ENCODE assay signal across 13 cellular contexts in the genomic region with DNA sequence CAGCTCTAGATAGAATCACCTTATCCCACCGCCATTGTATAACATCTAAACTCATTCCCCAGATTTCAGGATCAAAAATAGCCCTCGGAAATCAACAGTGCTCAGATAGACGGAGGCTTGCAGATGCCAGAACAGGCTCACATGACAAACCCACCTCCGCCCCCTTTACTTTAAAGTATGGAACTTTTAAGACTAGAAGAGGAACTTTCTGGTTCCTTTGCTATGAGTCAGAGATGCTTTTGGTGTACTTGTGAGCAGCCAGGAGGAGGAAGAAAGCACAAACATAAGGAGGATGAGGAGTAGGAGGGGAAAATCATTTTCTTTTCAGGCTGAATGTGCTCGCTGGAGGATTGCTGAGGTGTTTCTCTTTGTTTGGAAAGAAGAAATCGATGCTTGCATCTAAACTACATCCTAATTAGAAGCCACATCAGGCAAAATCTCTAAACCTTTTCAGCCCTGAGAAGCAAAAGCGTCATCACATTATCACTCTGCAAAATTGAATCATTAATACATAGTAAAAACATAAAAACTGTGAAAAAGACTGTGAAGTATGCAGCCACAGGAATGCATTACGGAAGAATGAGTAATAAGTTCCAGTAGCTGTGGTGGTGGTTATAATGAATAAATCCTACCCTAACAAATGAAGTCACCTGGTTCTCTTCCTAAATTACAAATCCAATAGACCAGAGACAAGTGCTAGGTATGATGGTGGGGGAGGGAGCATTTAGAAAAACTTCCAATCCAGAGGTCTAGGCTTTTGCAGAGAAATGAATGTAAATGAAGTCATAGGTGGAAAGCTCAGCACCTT.
DNase-seq lines count a peak whose midpoint lies in the region; ATAC-seq, FAIRE-seq and TF ChIP-seq lines count a peak whose summit lies in the region.
"Had no signal": no experiment of that assay in that cellular context is flagged by ENCODE, and none has a peak within 500 bp of the region (broad histone marks: within the 10 kb centered on the region; RNA-seq: fewer than 3 reads in every experiment).

No MANE protein-coding gene starts in this region.

- no peak overlapping the region for H2BK120ac ChIP-seq in IMR-90 (ENCODE audit: low read depth, low read length)

- H3K9me3 ChIP-seq in IMR-90 (ENCODE audit: control insufficient read depth, insufficient read depth, low read length): no peaks in the 10 kb centered on the region
- H3K9me3 ChIP-seq: upper lobe of right lung had no signal

- H3K27ac Mint-ChIP-seq in Calu3 (ENCODE audit: unreplicated experiment): peak overlapping the region; percentile 85
- H3K27ac Mint-ChIP-seq: dendritic cell treated with granulocyte-macrophage colony-stimulating factor and Interleukin-4, amounts not matched to agents 40 ng/mL and 50 ng/mL, for 4 days had no signal

- H3K4me1 Mint-ChIP-seq in Calu3 (ENCODE audit: low read depth, unreplicated experiment): peaks cover 24% of the 10 kb centered on the region

- no TSS peak for BruUV-seq in Calu3 (replicated peaks; lab: Mats Ljungman, UMichigan)
- no TSS peak for BruUV-seq in IMR-90 (replicated peaks; lab: Mats Ljungman, UMichigan)

- CTCF ChIA-PET in Calu3 (lab: Charles Lee) (interaction anchor here (0.5 to 1.6 kb wide), 3 partner anchors 13 to 196 kb away, joined by 3 to 5 read pairs (median 3); no protein-coding TSS in a partner anchor), IMR-90 (lab: Yijun Ruan, JAX) (no interaction called here)

- H3K27ac ChIP-seq in IMR-90 (ENCODE audit: insufficient read depth, low read length): no peak overlapping the region
- H3K27ac ChIP-seq: heart right ventricle, upper lobe of right lung, VCaP had no signal

- H2AK5ac ChIP-seq in IMR-90 (ENCODE audit: low read depth, low read length): no peak overlapping the region

- dilution Hi-C loops in IMR-90 (cut with HindIII; ENCODE audit: low sequenced_read_pairs, unreplicated experiment): no loop called here

- H2AK9ac ChIP-seq in IMR-90 (replicated peaks; ENCODE audit: low read depth, low read length, poor library complexity): no peak overlapping the region

- H3K27me3 ChIP-seq in IMR-90 (ENCODE audit: control insufficient read depth, insufficient read depth, low read length) (no peaks in the 10 kb centered on the region), bronchial epithelial cell (ENCODE audit: control insufficient read depth, insufficient read depth, low read length) (no peaks in the 10 kb centered on the region)
- H3K27me3 ChIP-seq: upper lobe of right lung had no signal

- no peak overlapping the region for H2AFZ ChIP-seq in IMR-90 (replicated peaks; ENCODE audit: low read length, poor library complexity)

- intact Hi-C loops in Calu3 (cut with micrococcal nuclease; ENCODE audit: unreplicated experiment) (no loop called here), IMR-90 (cut with micrococcal nuclease) (no loop called here)

- no peak overlapping the region for H3K23ac ChIP-seq in IMR-90 (ENCODE audit: low read depth, low read length)

- no CpG with 5 or more reads among the region's 8 CpGs for WGBS in IMR-90 (ENCODE audit: extremely low coverage in 2 of 2, insufficient read length in 1 of 2), 2 experiments

- no peaks in the 10 kb centered on the region for H3K9me1 ChIP-seq in IMR-90 (ENCODE audit: insufficient read depth, low read length)

- no peak overlapping the region for H3K56ac ChIP-seq in IMR-90 (ENCODE audit: extremely low read depth, insufficient read depth, low read length)

- no peak overlapping the region for H3K4ac ChIP-seq in IMR-90 (ENCODE audit: low read depth, low read length)

- H3K9ac ChIP-seq in IMR-90 (ENCODE audit: low read depth, low read length): no peak overlapping the region

- H3K36me3 ChIP-seq in IMR-90 (ENCODE audit: control insufficient read depth, insufficient read depth, low read length) (no peaks in the 10 kb centered on the region), bronchial epithelial cell (ENCODE audit: control insufficient read depth, insufficient read depth, low read length) (no peaks in the 10 kb centered on the region)
- H3K36me3 ChIP-seq: heart right ventricle, upper lobe of right lung had no signal

- H4K20me1 ChIP-seq in IMR-90 (ENCODE audit: insufficient read depth, low read length): no peaks in the 10 kb centered on the region

- no peak for TF ChIP-seq RAD21 in IMR-90 (IDR thresholded peaks at IDR 0.05; ENCODE audit: low read length)

- H2BK5ac ChIP-seq in IMR-90 (ENCODE audit: low read depth, low read length, poor library complexity, severe bottlenecking): no peak overlapping the region

- no peak for TF ChIP-seq POLR2A in IMR-90 (IDR thresholded peaks at IDR 0.05; ENCODE audit: low read depth, low read length)

- peaks cover 10% of the 10 kb centered on the region for H3K36me3 Mint-ChIP-seq in Calu3 (ENCODE audit: insufficient read depth, unreplicated experiment)

- FAIRE-seq in bronchial epithelial cell (lab: Jason Lieb, UNC): no peak

- H3K4me3 Mint-ChIP-seq in Calu3 (ENCODE audit: low read depth, unreplicated experiment): peak overlapping the region; percentile 48
- H3K4me3 Mint-ChIP-seq: dendritic cell treated with granulocyte-macrophage colony-stimulating factor and Interleukin-4, amounts not matched to agents 40 ng/mL and 50 ng/mL, for 4 days had no signal

- in situ Hi-C loops in IMR-90 (cut with MboI; ENCODE audit: low sequenced_read_pairs): no loop called here

- H3K14ac ChIP-seq in IMR-90 (replicated peaks; ENCODE audit: low read depth, low read length): no peak overlapping the region

- peak overlapping the region; percentile 53; the same call in 1 of the 2 replicates for H3K4me2 ChIP-seq in IMR-90 (ENCODE audit: low read depth, low read length)

- H2BK20ac ChIP-seq in IMR-90 (ENCODE audit: low read depth, low read length): no peak overlapping the region

- H3K79me1 ChIP-seq in IMR-90 (ENCODE audit: low read depth in 1 of 2, low read length in 2 of 2): no peaks in the 10 kb centered on the region

- no peak overlapping the region for H3K18ac ChIP-seq in IMR-90 (ENCODE audit: low read depth, low read length)

- H4K91ac ChIP-seq in IMR-90 (ENCODE audit: insufficient read depth, low read depth, low read length): no peak overlapping the region

- no peak overlapping the region for H4K8ac ChIP-seq in IMR-90 (ENCODE audit: low read depth in 2 of 2, low read length in 2 of 2)

- H3K4me1 ChIP-seq in IMR-90 (ENCODE audit: control insufficient read depth, insufficient read depth, low read length): no peaks in the 10 kb centered on the region
- H3K4me1 ChIP-seq: heart right ventricle, upper lobe of right lung had no signal

- H3K27me3 Mint-ChIP-seq in Calu3 (ENCODE audit: unreplicated experiment): peaks cover 17% of the 10 kb centered on the region
- H3K27me3 Mint-ChIP-seq: dendritic cell treated with granulocyte-macrophage colony-stimulating factor and Interleukin-4, amounts not matched to agents 40 ng/mL and 50 ng/mL, for 4 days had no signal

- ATAC-seq in IMR-90 (ENCODE audit: low read depth): peak; percentile 48
- no peak for ATAC-seq in HG03039 (IDR thresholded peaks at IDR 0.05; ENCODE audit: unreplicated experiment)
- no peak for ATAC-seq in GM18868 (IDR thresholded peaks at IDR 0.05; ENCODE audit: unreplicated experiment)
- ATAC-seq in HG03045 (IDR thresholded peaks at IDR 0.05; ENCODE audit: unreplicated experiment): no peak
- ATAC-seq: heart right ventricle, upper lobe of right lung had no signal

- H3K4me3 ChIP-seq in IMR-90 (ENCODE audit: insufficient read depth, low read depth, low read length) (no peak overlapping the region), bronchial epithelial cell (ENCODE audit: low read depth, low read length) (no peak overlapping the region)
- H3K4me3 ChIP-seq: heart right ventricle, upper lobe of right lung had no signal

- H3K9me3 Mint-ChIP-seq in Calu3 (ENCODE audit: low read depth, unreplicated experiment): peaks cover 6% of the 10 kb centered on the region
- H3K9me3 Mint-ChIP-seq: dendritic cell treated with granulocyte-macrophage colony-stimulating factor and Interleukin-4, amounts not matched to agents 40 ng/mL and 50 ng/mL, for 4 days had no signal

- no peak overlapping the region for H4K5ac ChIP-seq in IMR-90 (ENCODE audit: low read depth, low read length)

- no peak overlapping the region for H2BK15ac ChIP-seq in IMR-90 (ENCODE audit: low read depth, low read length)

- TF ChIP-seq CTCF in Calu3 (IDR thresholded peaks at IDR 0.05; ENCODE audit: unreplicated experiment) (no peak), IMR-90 (conservative IDR thresholded peaks at IDR 0.05; ENCODE audit: low read depth, low read length) (no peak), bronchial epithelial cell (IDR thresholded peaks at IDR 0.05; ENCODE audit: insufficient read depth, low read length, severe bottlenecking) (no peak)

- POLR2A ChIA-PET in IMR-90 (lab: Charles Lee; ENCODE audit: unreplicated experiment): no interaction called here

- DNase-seq in Calu3: peak; percentile 27
- peak; percentile 21 for DNase-seq in IMR-90
- peak; percentile 80 for DNase-seq in bronchial epithelial cell (ENCODE audit: low read depth)
- peak; percentile 63 for DNase-seq in non-pigmented ciliary epithelial cell (ENCODE audit: low read depth)
- no peak for DNase-seq in SKM-1 (lab: John Stamatoyannopoulos, UW; ENCODE audit: unreplicated experiment)
- DNase-seq: heart right ventricle, OCI-M1, upper lobe of right lung had no signal

TF ChIP-seq in IMR-90, 13 proteins besides CTCF, POLR2A, EP300 and RAD21:
- TF ChIP-seq RFX5 (IDR thresholded peaks at IDR 0.05; ENCODE audit: low read depth, low read length): no peak
- no peak for TF ChIP-seq CHD1 (IDR thresholded peaks at IDR 0.05; ENCODE audit: low read depth, low read length)
- TF ChIP-seq FOS (IDR thresholded peaks at IDR 0.05; ENCODE audit: low read depth, low read length): no peak
